11 cellular contexts compared by ENCODE assay signal in genomic region chr4:71540749-71541269, GRCh38.
DNase-seq lines count a peak whose midpoint lies in the region; ATAC-seq, FAIRE-seq and TF ChIP-seq lines count a peak whose summit lies in the region.
"Had no signal": no experiment of that assay in that cellular context is flagged by ENCODE, and none has a peak within 500 bp of the region (broad histone marks: within the 10 kb centered on the region; RNA-seq: fewer than 3 reads in every experiment).

No MANE protein-coding gene starts in this region.

- peak overlapping the region in 1 of 4 donors; percentile 12 for H3K27ac ChIP-seq in body of pancreas

- H3K4me3 ChIP-seq in NB4 (ENCODE audit: low read depth, low read length) = no peak overlapping the region
- H3K4me3 ChIP-seq in foreskin fibroblast (ENCODE audit: low read depth in 1 of 2, low read length in 2 of 2) = no peak overlapping the region
- no peak overlapping the region for H3K4me3 ChIP-seq in body of pancreas

- WGBS in body of pancreas, 2 donors = 55% methylated on average over 4 of the region's 4 CpGs

- ATAC-seq in GM21723 (IDR thresholded peaks at IDR 0.05; ENCODE audit: unreplicated experiment) (peak; percentile 56), body of pancreas (no peak)

- H3K9me3 ChIP-seq in body of pancreas = no peaks in the 10 kb centered on the region

- H3K36me3 ChIP-seq in body of pancreas (replicated peaks in 1 of 2; ENCODE audit: insufficient read depth in 1 of 2, low read depth in 2 of 2) = peaks cover 0 to 1% of the 10 kb centered on the region in 2 donors

- DNase-seq in COLO829 (ENCODE audit: low spot score) (peak; percentile 36), NB4 (ENCODE audit: low read depth) (peak; percentile 36), foreskin fibroblast (no peak), OCI-M2 (lab: John Stamatoyannopoulos, UW; ENCODE audit: unreplicated experiment) (no peak), HTR-8/SVneo (ENCODE audit: insufficient read length, low spot score) (no peak), body of pancreas (no peak), cerebellar nuclear complex (lab: John Stamatoyannopoulos, UW) (no peak)
- DNase-seq: activated CD4-positive, alpha-beta T cell treated with anti-CD3 and anti-CD28 coated beads for 4 hours; AML-193 had no signal

- TF ChIP-seq CTCF in NB4 (IDR thresholded peaks at IDR 0.05; ENCODE audit: low read depth, low read length) (peak; percentile 22), foreskin fibroblast (IDR thresholded peaks at IDR 0.05; ENCODE audit: low read depth, low read length) (peak; percentile 3), body of pancreas (IDR thresholded peaks at IDR 0.05) (no peak)

- H3K4me1 ChIP-seq in body of pancreas = peaks cover 9% of the 10 kb centered on the region

- FAIRE-seq in HTR-8/SVneo (lab: Jason Lieb, UNC) = no peak
- FAIRE-seq: colon had no signal

- intact Hi-C loops in body of pancreas (cut with DNase I) = no loop called here

- TF ChIP-seq POLR2A in NB4 (IDR thresholded peaks at IDR 0.05; ENCODE audit: extremely low read depth, insufficient read length) (no peak), body of pancreas (IDR thresholded peaks at IDR 0.05) (no peak)

- H3K27me3 ChIP-seq in body of pancreas = no peaks in the 10 kb centered on the region

Comparison
In these comparisons a context has a peak if more than half of its experiments do, and no peak if none do; other contexts are left out.
1. DNase-seq: peak in COLO829 (single experiment) and NB4 (single experiment); none in foreskin fibroblast (0 of 2), OCI-M2 (single experiment), HTR-8/SVneo (single experiment), body of pancreas (0 of 4) and cerebellar nuclear complex (0 of 2).
2. CTCF ChIP-seq: peak in NB4 (single experiment) and foreskin fibroblast (single experiment); none in body of pancreas (0 of 7).